Comparison of ENCODE assay signal across 19 cellular contexts in the genomic region with DNA sequence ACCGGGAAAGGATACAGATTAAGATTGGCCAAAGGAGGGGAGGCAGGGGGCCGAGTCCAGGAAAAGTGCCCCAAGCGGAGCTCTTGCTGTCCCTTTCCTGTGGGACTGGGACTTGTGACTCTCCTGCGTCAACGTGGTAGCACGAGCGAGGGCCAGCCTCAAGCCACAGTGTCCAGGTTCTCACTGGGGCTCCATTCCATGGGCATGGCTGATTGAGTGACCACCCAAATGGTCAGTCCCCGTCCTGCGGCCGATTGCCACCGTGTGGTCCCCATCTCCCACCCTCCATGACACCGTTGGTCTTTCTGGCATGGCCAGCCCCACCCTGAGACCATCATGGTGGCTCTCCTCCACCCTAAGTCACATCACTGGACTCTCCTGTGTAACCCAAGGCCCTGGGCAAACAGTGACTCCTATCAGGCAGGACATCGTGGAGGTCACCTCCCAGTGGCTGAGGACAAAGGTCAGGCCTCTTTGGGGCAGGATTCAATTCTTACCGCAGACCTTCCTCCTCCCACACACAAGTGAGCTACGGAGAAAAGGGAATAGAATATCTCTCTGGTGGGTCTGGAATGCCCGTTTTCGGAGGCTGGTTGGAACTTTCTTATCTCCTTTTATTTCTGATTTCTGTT.
"Had no signal": no experiment of that assay in that cellular context is flagged by ENCODE, and none has a peak within 500 bp of the region (broad histone marks: within the 10 kb centered on the region; RNA-seq: fewer than 3 reads in every experiment).

No MANE protein-coding gene starts in this region.

- H3K27me3 ChIP-seq: hepatocyte, transverse colon, uterus had no signal

- H3K79me2 ChIP-seq: hepatocyte had no signal

- H3K27ac ChIP-seq: hepatocyte, transverse colon, uterus had no signal

- DNase-seq: activated CD4-positive, alpha-beta T cell treated with anti-CD3 and anti-CD28 coated beads, Interleukin-2, amount 10 ng/mL, durations not matched to agents 24 days and 14 days; activated CD4-positive, CD25-positive, alpha-beta regulatory T cell; activated CD8-positive, alpha-beta T cell treated with anti-CD3 and anti-CD28 coated beads, Interleukin-2, amount 10 ng/mL, durations not matched to agents 7 days and 5 days; activated naive CD4-positive, alpha-beta T cell; activated naive CD8-positive, alpha-beta T cell treated with anti-CD3 and anti-CD28 coated beads for 36 hours; amniotic stem cell; effector memory CD8-positive, alpha-beta T cell; left cardiac atrium; mesendoderm; naive thymus-derived CD4-positive, alpha-beta T cell; retina; stimulated activated CD4-positive, alpha-beta T cell treated with anti-CD3 and anti-CD28 coated beads, Interleukin-2, amount 100 ng/mL, for 24 hours; stimulated activated naive CD8-positive, alpha-beta T cell treated with anti-CD3 and anti-CD28 coated beads, Interleukin-15, Interleukin-2, amounts not matched to agents 100 U/mL and 50 U/mL, for 24 hours; substantia nigra; T-helper 1 cell; T-helper 9 cell; transverse colon; uterus had no signal

- H3K4me3 ChIP-seq: hepatocyte, transverse colon, uterus had no signal

- H2AFZ ChIP-seq: hepatocyte had no signal

- H3K36me3 ChIP-seq: transverse colon, uterus had no signal

- H3K9me3 ChIP-seq: transverse colon, uterus had no signal

- H3K4me2 ChIP-seq: hepatocyte had no signal

- H3K4me1 ChIP-seq: uterus had no signal
